Comparison of ENCODE assay signal across 1 cellular context in genomic region chr6:2868637-2869379, GRCh38.
TF ChIP-seq lines count a peak whose summit lies in the region.

No MANE protein-coding gene starts in this region.

TF ChIP-seq in HCT116, 20 proteins besides CTCF, POLR2A, EP300 and RAD21 (continued from another document):
- no peak for TF ChIP-seq ZBTB33 (IDR thresholded peaks at IDR 0.05; ENCODE audit: extremely low read depth, insufficient replicate concordance, low read length)
- TF ChIP-seq MAX (IDR thresholded peaks at IDR 0.05), result no peak
- no peak for TF ChIP-seq ATF3 (IDR thresholded peaks at IDR 0.05)
- TF ChIP-seq ELF1 (IDR thresholded peaks at IDR 0.05; ENCODE audit: borderline replicate concordance, low read depth), result no peak
- TF ChIP-seq CBX3 (IDR thresholded peaks at IDR 0.05; ENCODE audit: low read depth), result no peak
